ENCODE assay signal across 8 cellular contexts in genomic region chr3:122942937-122943827, GRCh38.
A peak's percentile ranks its signal among the peaks of the same experiment; 100 is the strongest.
DNase-seq lines count a peak whose midpoint lies in the region; ATAC-seq and TF ChIP-seq lines count a peak whose summit lies in the region.

No MANE protein-coding gene starts in this region.

- no peaks in the 10 kb centered on the region for H3K36me3 ChIP-seq in BJ (ENCODE audit: control insufficient read depth, insufficient read depth, low read length)
- H3K36me3 ChIP-seq in gastroesophageal sphincter, result no peaks in the 10 kb centered on the region
- no peaks in the 10 kb centered on the region for H3K36me3 ChIP-seq in osteoblast (ENCODE audit: insufficient read depth, low read length)

- peak; percentile 97 for TF ChIP-seq CTCF in BJ (IDR thresholded peaks at IDR 0.05; ENCODE audit: insufficient read depth, low read depth, low read length)
- TF ChIP-seq CTCF in gastroesophageal sphincter (IDR thresholded peaks at IDR 0.05), result peak; percentile 88 to 93 (median 90)
- peak; percentile 86 for TF ChIP-seq CTCF in osteoblast (IDR thresholded peaks at IDR 0.05; ENCODE audit: extremely low read depth, low read depth, low read length)

- CTCF ChIA-PET in BJ (lab: Yijun Ruan, JAX), result interaction anchor here (0.6 to 5.3 kb wide), 35 partner anchors 9 to 552 kb away, joined by 3 to 46 read pairs (median 4); partner anchors contain the start of gene SEMA5B

- peak; percentile 56 for ATAC-seq in gastroesophageal sphincter
- no peak for ATAC-seq in GM21515 (IDR thresholded peaks at IDR 0.05; ENCODE audit: unreplicated experiment)
- ATAC-seq in GM19324 (IDR thresholded peaks at IDR 0.05; ENCODE audit: low FRiP score, unreplicated experiment), result no peak

- H3K27ac ChIP-seq in gastroesophageal sphincter, result no peak overlapping the region
- no peak overlapping the region for H3K27ac ChIP-seq in osteoblast (ENCODE audit: low read depth, low read length)

- H3K4me1 ChIP-seq in gastroesophageal sphincter, result peaks cover 0 to 14% (median 0%) of the 10 kb centered on the region in 3 donors
- H3K4me1 ChIP-seq in osteoblast (ENCODE audit: insufficient read depth, low read length), result peaks cover 9% of the 10 kb centered on the region

- no peak for TF ChIP-seq POLR2A in gastroesophageal sphincter (IDR thresholded peaks at IDR 0.05)

- no peak overlapping the region for H3K4me2 ChIP-seq in osteoblast (ENCODE audit: insufficient read depth, low read length)

- H3K9me3 ChIP-seq in gastroesophageal sphincter (no peaks in the 10 kb centered on the region), osteoblast (ENCODE audit: low read depth, low read length) (no peaks in the 10 kb centered on the region)

- H4K20me1 ChIP-seq in osteoblast (ENCODE audit: insufficient read depth, low read length), result no peaks in the 10 kb centered on the region

- no peaks in the 10 kb centered on the region for H3K79me2 ChIP-seq in osteoblast (ENCODE audit: insufficient read depth, low read length)

- 80% methylated on average over 1 of the region's 23 CpGs; no CpG with 5 or more reads in 1 of the 2 donors for WGBS in gastroesophageal sphincter (ENCODE audit: low coverage in 1 of 2), 2 donors

- H2AFZ ChIP-seq in osteoblast (ENCODE audit: low read length), result no peak overlapping the region

- POLR2A ChIA-PET in BJ (lab: Charles Lee), result interaction anchor here (0.5 kb wide), 1 partner anchor 74 kb away, joined by 4 read pairs; no protein-coding TSS in a partner anchor

- TF ChIP-seq EP300 in gastroesophageal sphincter (IDR thresholded peaks at IDR 0.05), result no peak

- DNase-seq in BJ (ENCODE audit: low read depth) (no peak), GM19240 (ENCODE audit: insufficient read length, low spot score) (peak; percentile 48), NCI-H2107 (lab: John Stamatoyannopoulos, UW) (peak; percentile 39), osteoblast (ENCODE audit: insufficient read length, low spot score, missing footprints) (peak; percentile 96)
- peak; percentile 29 for DNase-seq in activated T-cell treated with anti-CD3 and anti-CD28 coated beads, Interleukin-2, amount 50 U/mL, for 1 hour

- H3K4me3 ChIP-seq in BJ (ENCODE audit: low read depth, low read length) (no peak overlapping the region), gastroesophageal sphincter (no peak overlapping the region), osteoblast (ENCODE audit: insufficient read depth, low read length) (no peak overlapping the region)

- peaks cover 28% of the 10 kb centered on the region for H3K27me3 ChIP-seq in BJ (ENCODE audit: control insufficient read depth, insufficient read depth, low read length)
- no peaks in the 10 kb centered on the region for H3K27me3 ChIP-seq in gastroesophageal sphincter
- H3K27me3 ChIP-seq in osteoblast (ENCODE audit: insufficient read depth, low read length), result peaks cover 38% of the 10 kb centered on the region
